Comparison of ENCODE assay signal across 1 cellular context in the genomic region with DNA sequence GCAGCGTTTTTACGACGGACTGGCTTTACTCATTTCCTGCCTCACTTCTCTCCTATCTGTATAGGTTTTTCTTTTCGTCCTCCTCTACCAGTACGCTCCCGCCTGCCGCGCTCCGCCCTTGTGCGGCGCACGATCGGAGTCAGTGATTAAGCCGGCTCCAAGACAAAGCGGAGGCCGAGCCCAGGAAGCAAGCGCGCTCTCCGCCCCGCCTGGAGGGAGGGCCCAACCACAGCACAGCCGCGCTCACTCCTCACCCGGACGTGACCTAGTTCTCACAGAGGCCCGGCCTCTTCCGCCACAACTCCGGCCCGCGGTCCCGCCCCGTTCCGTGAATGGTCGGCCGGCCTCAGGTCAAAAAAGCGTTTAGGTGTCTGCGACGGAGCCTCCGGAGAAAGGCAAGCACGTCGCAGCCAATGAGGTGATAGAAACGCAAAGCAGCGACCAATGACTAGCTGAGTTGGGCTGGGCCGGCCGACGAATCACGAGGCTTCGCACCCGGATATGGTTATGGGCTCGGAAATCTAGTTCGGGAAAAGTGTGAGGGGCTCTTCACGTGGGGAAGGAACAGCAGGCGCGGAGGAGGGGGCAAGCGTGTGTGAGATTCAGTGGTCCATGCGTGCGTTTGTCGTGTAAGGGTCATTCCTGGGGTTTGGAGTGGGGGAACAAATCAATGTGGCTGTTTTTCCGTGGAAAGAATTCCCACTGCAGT.
TF ChIP-seq lines count a peak whose summit lies in the region.

A gene with protein sequence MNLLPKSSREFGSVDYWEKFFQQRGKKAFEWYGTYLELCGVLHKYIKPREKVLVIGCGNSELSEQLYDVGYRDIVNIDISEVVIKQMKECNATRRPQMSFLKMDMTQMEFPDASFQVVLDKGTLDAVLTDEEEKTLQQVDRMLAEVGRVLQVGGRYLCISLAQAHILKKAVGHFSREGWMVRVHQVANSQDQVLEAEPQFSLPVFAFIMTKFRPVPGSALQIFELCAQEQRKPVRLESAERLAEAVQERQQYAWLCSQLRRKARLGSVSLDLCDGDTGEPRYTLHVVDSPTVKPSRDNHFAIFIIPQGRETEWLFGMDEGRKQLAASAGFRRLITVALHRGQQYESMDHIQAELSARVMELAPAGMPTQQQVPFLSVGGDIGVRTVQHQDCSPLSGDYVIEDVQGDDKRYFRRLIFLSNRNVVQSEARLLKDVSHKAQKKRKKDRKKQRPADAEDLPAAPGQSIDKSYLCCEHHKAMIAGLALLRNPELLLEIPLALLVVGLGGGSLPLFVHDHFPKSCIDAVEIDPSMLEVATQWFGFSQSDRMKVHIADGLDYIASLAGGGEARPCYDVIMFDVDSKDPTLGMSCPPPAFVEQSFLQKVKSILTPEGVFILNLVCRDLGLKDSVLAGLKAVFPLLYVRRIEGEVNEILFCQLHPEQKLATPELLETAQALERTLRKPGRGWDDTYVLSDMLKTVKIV (plus strand): TSS at position 494 of the 709 bp plus-strand sequence. CDS start 308 bp downstream, outside the sequence.

TF ChIP-seq in HEK293, 187 proteins besides CTCF, POLR2A, EP300 and RAD21 (continued from another document and continues in another):
- TF ChIP-seq, protein P1, sequence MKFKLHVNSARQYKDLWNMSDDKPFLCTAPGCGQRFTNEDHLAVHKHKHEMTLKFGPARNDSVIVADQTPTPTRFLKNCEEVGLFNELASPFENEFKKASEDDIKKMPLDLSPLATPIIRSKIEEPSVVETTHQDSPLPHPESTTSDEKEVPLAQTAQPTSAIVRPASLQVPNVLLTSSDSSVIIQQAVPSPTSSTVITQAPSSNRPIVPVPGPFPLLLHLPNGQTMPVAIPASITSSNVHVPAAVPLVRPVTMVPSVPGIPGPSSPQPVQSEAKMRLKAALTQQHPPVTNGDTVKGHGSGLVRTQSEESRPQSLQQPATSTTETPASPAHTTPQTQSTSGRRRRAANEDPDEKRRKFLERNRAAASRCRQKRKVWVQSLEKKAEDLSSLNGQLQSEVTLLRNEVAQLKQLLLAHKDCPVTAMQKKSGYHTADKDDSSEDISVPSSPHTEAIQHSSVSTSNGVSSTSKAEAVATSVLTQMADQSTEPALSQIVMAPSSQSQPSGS (tag by site-specific recombination; IDR thresholded peaks at IDR 0.05; ENCODE audit: low read depth): no peak
- 0 out of 2 replicates have a peak, but pooled peaks have one; percentile 25 for TF ChIP-seq ZBTB8A (tag by site-specific recombination; IDR thresholded peaks at IDR 0.05)
- peak; percentile 95 for TF ChIP-seq ZNF341 (tag by site-specific recombination; IDR thresholded peaks at IDR 0.05; ENCODE audit: low read depth)
- TF ChIP-seq ZNF335 (tag by site-specific recombination; conservative IDR thresholded peaks at IDR 0.05): peak; percentile 77
- TF ChIP-seq, protein P2, sequence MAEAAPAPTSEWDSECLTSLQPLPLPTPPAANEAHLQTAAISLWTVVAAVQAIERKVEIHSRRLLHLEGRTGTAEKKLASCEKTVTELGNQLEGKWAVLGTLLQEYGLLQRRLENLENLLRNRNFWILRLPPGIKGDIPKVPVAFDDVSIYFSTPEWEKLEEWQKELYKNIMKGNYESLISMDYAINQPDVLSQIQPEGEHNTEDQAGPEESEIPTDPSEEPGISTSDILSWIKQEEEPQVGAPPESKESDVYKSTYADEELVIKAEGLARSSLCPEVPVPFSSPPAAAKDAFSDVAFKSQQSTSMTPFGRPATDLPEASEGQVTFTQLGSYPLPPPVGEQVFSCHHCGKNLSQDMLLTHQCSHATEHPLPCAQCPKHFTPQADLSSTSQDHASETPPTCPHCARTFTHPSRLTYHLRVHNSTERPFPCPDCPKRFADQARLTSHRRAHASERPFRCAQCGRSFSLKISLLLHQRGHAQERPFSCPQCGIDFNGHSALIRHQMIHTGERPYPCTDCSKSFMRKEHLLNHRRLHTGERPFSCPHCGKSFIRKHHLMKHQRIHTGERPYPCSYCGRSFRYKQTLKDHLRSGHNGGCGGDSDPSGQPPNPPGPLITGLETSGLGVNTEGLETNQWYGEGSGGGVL (tag by site-specific recombination; IDR thresholded peaks at IDR 0.05): no peak; the same call in 1 of the 2 replicates
- TF ChIP-seq ZNF561 (tag by site-specific recombination; IDR thresholded peaks at IDR 0.05; ENCODE audit: borderline replicate concordance): peak; percentile 53; the same call in 1 of the 2 replicates
- TF ChIP-seq ZBTB20 (tag by site-specific recombination; IDR thresholded peaks at IDR 0.05): peak; percentile 79; the same call in 1 of the 2 replicates
- peak; percentile 39; the same call in 1 of the 2 replicates for TF ChIP-seq KLF10 (tag by site-specific recombination; IDR thresholded peaks at IDR 0.05)
- TF ChIP-seq ZNF366 (tag by site-specific recombination; conservative IDR thresholded peaks at IDR 0.05): peak; percentile 81
- TF ChIP-seq ZNF660 (tag by site-specific recombination; IDR thresholded peaks at IDR 0.05): peak; percentile 90
- TF ChIP-seq ZNF2 (tag by site-specific recombination; IDR thresholded peaks at IDR 0.05): peak; percentile 5; the same call in 1 of the 2 replicates
- TF ChIP-seq, protein P3, sequence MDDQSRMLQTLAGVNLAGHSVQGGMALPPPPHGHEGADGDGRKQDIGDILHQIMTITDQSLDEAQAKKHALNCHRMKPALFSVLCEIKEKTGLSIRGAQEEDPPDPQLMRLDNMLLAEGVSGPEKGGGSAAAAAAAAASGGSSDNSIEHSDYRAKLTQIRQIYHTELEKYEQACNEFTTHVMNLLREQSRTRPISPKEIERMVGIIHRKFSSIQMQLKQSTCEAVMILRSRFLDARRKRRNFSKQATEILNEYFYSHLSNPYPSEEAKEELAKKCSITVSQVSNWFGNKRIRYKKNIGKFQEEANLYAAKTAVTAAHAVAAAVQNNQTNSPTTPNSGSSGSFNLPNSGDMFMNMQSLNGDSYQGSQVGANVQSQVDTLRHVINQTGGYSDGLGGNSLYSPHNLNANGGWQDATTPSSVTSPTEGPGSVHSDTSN (CRISPR knock-in tag; IDR thresholded peaks at IDR 0.05): no peak
- TF ChIP-seq, protein P4, sequence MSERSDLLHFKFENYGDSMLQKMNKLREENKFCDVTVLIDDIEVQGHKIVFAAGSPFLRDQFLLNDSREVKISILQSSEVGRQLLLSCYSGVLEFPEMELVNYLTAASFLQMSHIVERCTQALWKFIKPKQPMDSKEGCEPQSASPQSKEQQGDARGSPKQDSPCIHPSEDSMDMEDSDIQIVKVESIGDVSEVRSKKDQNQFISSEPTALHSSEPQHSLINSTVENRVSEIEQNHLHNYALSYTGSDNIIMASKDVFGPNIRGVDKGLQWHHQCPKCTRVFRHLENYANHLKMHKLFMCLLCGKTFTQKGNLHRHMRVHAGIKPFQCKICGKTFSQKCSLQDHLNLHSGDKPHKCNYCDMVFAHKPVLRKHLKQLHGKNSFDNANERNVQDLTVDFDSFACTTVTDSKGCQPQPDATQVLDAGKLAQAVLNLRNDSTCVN (tag by site-specific recombination; optimal IDR thresholded peaks at IDR 0.05): peak; percentile 84
- TF ChIP-seq BCL11A (tag by site-specific recombination; IDR thresholded peaks at IDR 0.05; ENCODE audit: low read depth): 0 out of 2 replicates have a peak, but pooled peaks have one; percentile 27
- TF ChIP-seq ZNF214 (tag by site-specific recombination; IDR thresholded peaks at IDR 0.05; ENCODE audit: borderline replicate concordance): no peak
- TF ChIP-seq ZNF133 (tag by site-specific recombination; IDR thresholded peaks at IDR 0.05): peak; percentile 77; the same call in 1 of the 2 replicates
- peak; percentile 90 for TF ChIP-seq ZNF350 (tag by site-specific recombination; IDR thresholded peaks at IDR 0.05)
- TF ChIP-seq, protein P5, sequence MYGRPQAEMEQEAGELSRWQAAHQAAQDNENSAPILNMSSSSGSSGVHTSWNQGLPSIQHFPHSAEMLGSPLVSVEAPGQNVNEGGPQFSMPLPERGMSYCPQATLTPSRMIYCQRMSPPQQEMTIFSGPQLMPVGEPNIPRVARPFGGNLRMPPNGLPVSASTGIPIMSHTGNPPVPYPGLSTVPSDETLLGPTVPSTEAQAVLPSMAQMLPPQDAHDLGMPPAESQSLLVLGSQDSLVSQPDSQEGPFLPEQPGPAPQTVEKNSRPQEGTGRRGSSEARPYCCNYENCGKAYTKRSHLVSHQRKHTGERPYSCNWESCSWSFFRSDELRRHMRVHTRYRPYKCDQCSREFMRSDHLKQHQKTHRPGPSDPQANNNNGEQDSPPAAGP (tag by site-specific recombination; IDR thresholded peaks at IDR 0.05): peak; percentile 58
- peak; percentile 66; the same call in 1 of the 2 replicates for TF ChIP-seq ZNF391 (tag by site-specific recombination; IDR thresholded peaks at IDR 0.05; ENCODE audit: borderline replicate concordance, low read depth)
- no peak for TF ChIP-seq OVOL3 (tag by site-specific recombination; IDR thresholded peaks at IDR 0.05)
- no peak for TF ChIP-seq ZNF777 (tag by site-specific recombination; IDR thresholded peaks at IDR 0.05; ENCODE audit: borderline replicate concordance)
- peak; percentile 74 for TF ChIP-seq ZNF600 (tag by site-specific recombination; IDR thresholded peaks at IDR 0.05)
- 0 out of 2 replicates have a peak, but pooled peaks have one; percentile 69 for TF ChIP-seq HOXC10 (CRISPR knock-in tag; IDR thresholded peaks at IDR 0.05)
- TF ChIP-seq ZNF202 (tag by site-specific recombination; IDR thresholded peaks at IDR 0.05; ENCODE audit: borderline replicate concordance): no peak
- TF ChIP-seq, protein P6, sequence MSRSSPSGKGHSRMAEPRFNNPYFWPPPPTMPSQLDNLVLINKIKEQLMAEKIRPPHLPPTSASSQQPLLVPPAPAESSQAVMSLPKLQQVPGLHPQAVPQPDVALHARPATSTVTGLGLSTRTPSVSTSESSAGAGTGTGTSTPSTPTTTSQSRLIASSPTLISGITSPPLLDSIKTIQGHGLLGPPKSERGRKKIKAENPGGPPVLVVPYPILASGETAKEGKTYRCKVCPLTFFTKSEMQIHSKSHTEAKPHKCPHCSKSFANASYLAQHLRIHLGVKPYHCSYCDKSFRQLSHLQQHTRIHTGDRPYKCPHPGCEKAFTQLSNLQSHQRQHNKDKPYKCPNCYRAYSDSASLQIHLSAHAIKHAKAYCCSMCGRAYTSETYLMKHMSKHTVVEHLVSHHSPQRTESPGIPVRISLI (tag by site-specific recombination; IDR thresholded peaks at IDR 0.05): peak; percentile 94
- TF ChIP-seq ZBTB7A (tag by site-specific recombination; IDR thresholded peaks at IDR 0.05; ENCODE audit: low read depth): no peak
- peak; percentile 81 for TF ChIP-seq ZEB2 (tag by site-specific recombination; IDR thresholded peaks at IDR 0.05)
- TF ChIP-seq, protein P7, sequence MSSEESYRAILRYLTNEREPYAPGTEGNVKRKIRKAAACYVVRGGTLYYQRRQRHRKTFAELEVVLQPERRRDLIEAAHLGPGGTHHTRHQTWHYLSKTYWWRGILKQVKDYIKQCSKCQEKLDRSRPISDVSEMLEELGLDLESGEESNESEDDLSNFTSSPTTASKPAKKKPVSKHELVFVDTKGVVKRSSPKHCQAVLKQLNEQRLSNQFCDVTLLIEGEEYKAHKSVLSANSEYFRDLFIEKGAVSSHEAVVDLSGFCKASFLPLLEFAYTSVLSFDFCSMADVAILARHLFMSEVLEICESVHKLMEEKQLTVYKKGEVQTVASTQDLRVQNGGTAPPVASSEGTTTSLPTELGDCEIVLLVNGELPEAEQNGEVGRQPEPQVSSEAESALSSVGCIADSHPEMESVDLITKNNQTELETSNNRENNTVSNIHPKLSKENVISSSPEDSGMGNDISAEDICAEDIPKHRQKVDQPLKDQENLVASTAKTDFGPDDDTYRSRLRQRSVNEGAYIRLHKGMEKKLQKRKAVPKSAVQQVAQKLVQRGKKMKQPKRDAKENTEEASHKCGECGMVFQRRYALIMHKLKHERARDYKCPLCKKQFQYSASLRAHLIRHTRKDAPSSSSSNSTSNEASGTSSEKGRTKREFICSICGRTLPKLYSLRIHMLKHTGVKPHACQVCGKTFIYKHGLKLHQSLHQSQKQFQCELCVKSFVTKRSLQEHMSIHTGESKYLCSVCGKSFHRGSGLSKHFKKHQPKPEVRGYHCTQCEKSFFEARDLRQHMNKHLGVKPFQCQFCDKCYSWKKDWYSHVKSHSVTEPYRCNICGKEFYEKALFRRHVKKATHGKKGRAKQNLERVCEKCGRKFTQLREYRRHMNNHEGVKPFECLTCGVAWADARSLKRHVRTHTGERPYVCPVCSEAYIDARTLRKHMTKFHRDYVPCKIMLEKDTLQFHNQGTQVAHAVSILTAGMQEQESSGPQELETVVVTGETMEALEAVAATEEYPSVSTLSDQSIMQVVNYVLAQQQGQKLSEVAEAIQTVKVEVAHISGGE (tag by site-specific recombination; conservative IDR thresholded peaks at IDR 0.05; ENCODE audit: low read depth): peak; percentile 86
- no peak for TF ChIP-seq ZNF112 (tag by site-specific recombination; IDR thresholded peaks at IDR 0.05)
- TF ChIP-seq, protein P8, sequence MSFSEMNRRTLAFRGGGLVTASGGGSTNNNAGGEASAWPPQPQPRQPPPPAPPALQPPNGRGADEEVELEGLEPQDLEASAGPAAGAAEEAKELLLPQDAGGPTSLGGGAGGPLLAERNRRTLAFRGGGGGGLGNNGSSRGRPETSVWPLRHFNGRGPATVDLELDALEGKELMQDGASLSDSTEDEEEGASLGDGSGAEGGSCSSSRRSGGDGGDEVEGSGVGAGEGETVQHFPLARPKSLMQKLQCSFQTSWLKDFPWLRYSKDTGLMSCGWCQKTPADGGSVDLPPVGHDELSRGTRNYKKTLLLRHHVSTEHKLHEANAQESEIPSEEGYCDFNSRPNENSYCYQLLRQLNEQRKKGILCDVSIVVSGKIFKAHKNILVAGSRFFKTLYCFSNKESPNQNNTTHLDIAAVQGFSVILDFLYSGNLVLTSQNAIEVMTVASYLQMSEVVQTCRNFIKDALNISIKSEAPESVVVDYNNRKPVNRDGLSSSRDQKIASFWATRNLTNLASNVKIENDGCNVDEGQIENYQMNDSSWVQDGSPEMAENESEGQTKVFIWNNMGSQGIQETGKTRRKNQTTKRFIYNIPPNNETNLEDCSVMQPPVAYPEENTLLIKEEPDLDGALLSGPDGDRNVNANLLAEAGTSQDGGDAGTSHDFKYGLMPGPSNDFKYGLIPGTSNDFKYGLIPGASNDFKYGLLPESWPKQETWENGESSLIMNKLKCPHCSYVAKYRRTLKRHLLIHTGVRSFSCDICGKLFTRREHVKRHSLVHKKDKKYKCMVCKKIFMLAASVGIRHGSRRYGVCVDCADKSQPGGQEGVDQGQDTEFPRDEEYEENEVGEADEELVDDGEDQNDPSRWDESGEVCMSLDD (tag by site-specific recombination; IDR thresholded peaks at IDR 0.05): 0 out of 2 replicates have a peak, but pooled peaks have one; percentile 17
- peak; percentile 90 for TF ChIP-seq SP3 (tag by site-specific recombination; IDR thresholded peaks at IDR 0.05)
- TF ChIP-seq SP2 (tag by site-specific recombination; IDR thresholded peaks at IDR 0.05): peak; percentile 99
